In the genomic region with DNA sequence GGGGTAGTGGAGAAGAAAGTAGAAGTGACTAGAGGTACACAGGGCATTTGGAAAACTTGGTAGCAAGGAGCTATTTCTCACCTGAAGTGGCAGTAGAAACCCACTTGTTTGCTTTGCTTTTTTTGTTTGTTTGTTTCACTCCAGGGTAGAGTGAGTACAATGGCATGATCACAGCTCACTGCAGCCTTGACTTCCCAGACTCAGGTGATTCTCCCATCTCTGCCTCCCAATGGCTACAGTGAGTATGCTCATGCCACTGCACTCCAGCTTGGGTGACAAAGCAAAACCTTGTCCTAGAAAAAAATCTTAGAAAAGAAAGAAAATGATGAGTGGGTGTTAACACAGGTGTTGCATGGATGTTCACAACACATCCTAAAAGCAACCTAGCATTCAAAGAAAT, we compare ENCODE assay signal across 1 cellular context.
TF ChIP-seq lines count a peak whose summit lies in the region.

No MANE protein-coding gene starts in this region.

TF ChIP-seq in H1, 55 proteins besides CTCF, POLR2A, EP300 and RAD21 (continued from another document):
- TF ChIP-seq RFX5 (IDR thresholded peaks at IDR 0.05; ENCODE audit: borderline replicate concordance, low read depth, low read length) (no peak), JUND (IDR thresholded peaks at IDR 0.05; ENCODE audit: low read length) (no peak), HDAC2 (IDR thresholded peaks at IDR 0.05; ENCODE audit: borderline replicate concordance in 1 of 2, low read depth in 2 of 2, low read length in 2 of 2) (no peak), TAF1 (IDR thresholded peaks at IDR 0.05; ENCODE audit: low read depth, low read length) (no peak)
- TF ChIP-seq, protein P1, sequence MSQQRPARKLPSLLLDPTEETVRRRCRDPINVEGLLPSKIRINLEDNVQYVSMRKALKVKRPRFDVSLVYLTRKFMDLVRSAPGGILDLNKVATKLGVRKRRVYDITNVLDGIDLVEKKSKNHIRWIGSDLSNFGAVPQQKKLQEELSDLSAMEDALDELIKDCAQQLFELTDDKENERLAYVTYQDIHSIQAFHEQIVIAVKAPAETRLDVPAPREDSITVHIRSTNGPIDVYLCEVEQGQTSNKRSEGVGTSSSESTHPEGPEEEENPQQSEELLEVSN (IDR thresholded peaks at IDR 0.05): no peak
